In genomic region chr12:27618836-27619235, GRCh38 we compare ENCODE assay signal across 18 cellular contexts.
DNase-seq lines count a peak whose midpoint lies in the region; ATAC-seq and TF ChIP-seq lines count a peak whose summit lies in the region.
"Had no signal": no experiment of that assay in that cellular context is flagged by ENCODE, and none has a peak within 500 bp of the region (broad histone marks: within the 10 kb centered on the region; RNA-seq: fewer than 3 reads in every experiment).

No MANE protein-coding gene starts in this region.

- H4K20me1 ChIP-seq in fibroblast of lung (ENCODE audit: control insufficient read depth, extremely low read depth, insufficient read depth, low read length): no peaks in the 10 kb centered on the region

- H3K4me1 ChIP-seq in fibroblast of lung (ENCODE audit: control insufficient read depth, extremely low read depth, insufficient read depth, low read length) (peaks cover 23% of the 10 kb centered on the region), tibial artery (peaks cover 0 to 61% (median 24%) of the 10 kb centered on the region in 4 donors), aorta (ENCODE audit: control insufficient read depth in 1 of 2, insufficient read depth in 2 of 2, low read length in 2 of 2) (peaks cover 11 to 34% of the 10 kb centered on the region in 2 donors)

- peak overlapping the region; percentile 49 for H3K27ac Mint-ChIP-seq in activated T-cell treated with anti-CD3 and anti-CD28 coated beads, Interleukin-2, amount 50 U/mL, for 72 hours
- H3K27ac Mint-ChIP-seq: activated naive CD4-positive, alpha-beta T cell treated with anti-CD3 and anti-CD28 coated beads for 36 hours; endodermal cell; naive thymus-derived CD4-positive, alpha-beta T cell; progenitor cell of endocrine pancreas; T-helper 2 cell treated with Interferon-gamma antibody and Interleukin-4, amounts not matched to agents 5 μg/mL and 100 μg/mL, for 36 hours had no signal

- H3K36me3 ChIP-seq in fibroblast of lung (ENCODE audit: control insufficient read depth, insufficient read depth, low read length) (no peaks in the 10 kb centered on the region), tibial artery (no peaks in the 10 kb centered on the region), aorta (ENCODE audit: control insufficient read depth in 1 of 2, insufficient read depth in 2 of 2, low read length in 1 of 2) (no peaks in the 10 kb centered on the region)
- H3K36me3 ChIP-seq: gastrocnemius medialis had no signal

- H2AFZ ChIP-seq in fibroblast of lung (ENCODE audit: low read length): no peak overlapping the region

- no peaks in the 10 kb centered on the region for H3K36me3 Mint-ChIP-seq in activated T-cell treated with anti-CD3 and anti-CD28 coated beads, Interleukin-2, amount 50 U/mL, for 72 hours (ENCODE audit: insufficient read depth in 2 of 2)

- H3K27me3 ChIP-seq in fibroblast of lung (ENCODE audit: control insufficient read depth, insufficient read depth, low read length): no peaks in the 10 kb centered on the region
- no peaks in the 10 kb centered on the region for H3K27me3 ChIP-seq in tibial artery
- H3K27me3 ChIP-seq in aorta (ENCODE audit: control insufficient read depth in 1 of 2, insufficient read depth in 2 of 2, low read length in 1 of 2): no peaks in the 10 kb centered on the region
- H3K27me3 ChIP-seq: gastrocnemius medialis had no signal

- no peak for TF ChIP-seq CTCF in fibroblast of lung (conservative IDR thresholded peaks at IDR 0.05 in 1 of 2, IDR thresholded peaks at IDR 0.05 in 1 of 2; ENCODE audit: low read depth in 1 of 2, low read length in 2 of 2)
- TF ChIP-seq CTCF in tibial artery (IDR thresholded peaks at IDR 0.05): no peak

- H3K4me2 ChIP-seq in fibroblast of lung (ENCODE audit: extremely low read depth, insufficient read depth, low read length): no peak overlapping the region

- H3K4me3 ChIP-seq in fibroblast of lung (replicated peaks in 1 of 4; ENCODE audit: control extremely low read depth in 1 of 4, insufficient read depth in 1 of 4, low read depth in 3 of 4, low read length in 4 of 4) (no peak overlapping the region), tibial artery (no peak overlapping the region), aorta (ENCODE audit: low read length in 2 of 2) (no peak overlapping the region)
- H3K4me3 ChIP-seq: gastrocnemius medialis had no signal

- H3K9me3 Mint-ChIP-seq in activated T-cell treated with anti-CD3 and anti-CD28 coated beads, Interleukin-2, amount 50 U/mL, for 72 hours: peaks cover 2 to 4% of the 10 kb centered on the region in 2 donors
- H3K9me3 Mint-ChIP-seq: activated naive CD4-positive, alpha-beta T cell treated with anti-CD3 and anti-CD28 coated beads for 36 hours; endodermal cell; naive thymus-derived CD4-positive, alpha-beta T cell; T-helper 2 cell treated with Interferon-gamma antibody and Interleukin-4, amounts not matched to agents 5 μg/mL and 100 μg/mL, for 36 hours had no signal

- intact Hi-C loops in tibial artery (cut with DNase I; ENCODE audit: low total_unique reads) (no loop called here), aorta (cut with DNase I) (loop anchor here in 1 of 2 donors (2.0 to 5.0 kb wide), 2 partner anchors 67 to 94 kb away; partner anchors contain the start of gene PPFIBP1)

- peaks cover 12% of the 10 kb centered on the region for H3K79me2 ChIP-seq in fibroblast of lung (ENCODE audit: control insufficient read depth, insufficient read depth, low read length)

- H3K27ac ChIP-seq in fibroblast of lung (ENCODE audit: insufficient read depth, low read length): peak overlapping the region; percentile 1
- peak overlapping the region; percentile 29 to 34 for H3K27ac ChIP-seq in tibial artery
- peak overlapping the region in 1 of 2 donors; percentile 82 for H3K27ac ChIP-seq in aorta (ENCODE audit: low read depth in 1 of 2, low read length in 2 of 2)
- H3K27ac ChIP-seq: gastrocnemius medialis had no signal

- no peaks in the 10 kb centered on the region for H3K9me3 ChIP-seq in fibroblast of lung (ENCODE audit: control insufficient read depth, insufficient read depth, low read depth, low read length)
- H3K9me3 ChIP-seq in tibial artery: no peaks in the 10 kb centered on the region
- no peaks in the 10 kb centered on the region for H3K9me3 ChIP-seq in aorta (ENCODE audit: control insufficient read depth, low read length)
- H3K9me3 ChIP-seq: gastrocnemius medialis had no signal

- 31% methylated on average over 7 of the region's 7 CpGs for WGBS in aorta, 2 donors

- no peak for ATAC-seq in activated T-cell treated with anti-CD3 and anti-CD28 coated beads, Interleukin-2, amount 50 U/mL, for 72 hours (replicated peaks in 1 of 2)
- ATAC-seq in SK-N-SH treated with all-trans-retinoic acid at 6 μM for 48 hours (peak; percentile 41), GM19035 (IDR thresholded peaks at IDR 0.05; ENCODE audit: unreplicated experiment) (no peak), aorta (ENCODE audit: low FRiP score) (no peak)
- ATAC-seq: gastrocnemius medialis had no signal

- H3K4me1 Mint-ChIP-seq in activated T-cell treated with anti-CD3 and anti-CD28 coated beads, Interleukin-2, amount 50 U/mL, for 72 hours (ENCODE audit: low read depth): peaks cover 17% of the 10 kb centered on the region

- H3K4me3 Mint-ChIP-seq in activated T-cell treated with anti-CD3 and anti-CD28 coated beads, Interleukin-2, amount 50 U/mL, for 72 hours: no peak overlapping the region
- H3K4me3 Mint-ChIP-seq: activated naive CD4-positive, alpha-beta T cell treated with anti-CD3 and anti-CD28 coated beads for 36 hours; endodermal cell; naive thymus-derived CD4-positive, alpha-beta T cell; T-helper 2 cell treated with Interferon-gamma antibody and Interleukin-4, amounts not matched to agents 5 μg/mL and 100 μg/mL, for 36 hours had no signal

- H3K27me3 Mint-ChIP-seq in activated T-cell treated with anti-CD3 and anti-CD28 coated beads, Interleukin-2, amount 50 U/mL, for 72 hours (ENCODE audit: low read depth): peaks cover 9% of the 10 kb centered on the region
- H3K27me3 Mint-ChIP-seq: progenitor cell of endocrine pancreas had no signal

- DNase-seq in activated T-cell treated with anti-CD3 and anti-CD28 coated beads, Interleukin-2, amount 50 U/mL, for 72 hours: no peak
- no peak for DNase-seq in activated T-cell treated with anti-CD3 and anti-CD28 coated beads, Interleukin-2, amount 50 U/mL, for 48 hours
- DNase-seq in fibroblast of lung (ENCODE audit: low read depth in 2 of 2) (peak in 1 of 2 donors; percentile 78), tibial artery (no peak), mucosa of gallbladder (ENCODE audit: low spot score) (no peak), aorta (no peak)
- DNase-seq: activated CD4-positive, CD25-positive, alpha-beta regulatory T cell; endodermal cell; gastrocnemius medialis; naive thymus-derived CD4-positive, alpha-beta T cell; NCI-H1417; SHP77; stimulated activated naive CD8-positive, alpha-beta T cell treated with anti-CD3 and anti-CD28 coated beads, Interleukin-15, Interleukin-2, amounts not matched to agents 100 U/mL and 50 U/mL, for 24 hours had no signal

- H3K9ac ChIP-seq in fibroblast of lung (ENCODE audit: insufficient read depth, low read length): no peak overlapping the region

TF ChIP-seq in SK-N-SH treated with all-trans-retinoic acid at 6 μM for 48 hours, 23 proteins besides CTCF, POLR2A, EP300 and RAD21:
- TF ChIP-seq TOX (CRISPR knock-in tag; IDR thresholded peaks at IDR 0.05; ENCODE audit: borderline replicate concordance) (no peak), ISL1 (CRISPR knock-in tag; IDR thresholded peaks at IDR 0.05) (peak; percentile 64)
